Comparison of ENCODE assay signal across 29 cellular contexts in the genomic region with DNA sequence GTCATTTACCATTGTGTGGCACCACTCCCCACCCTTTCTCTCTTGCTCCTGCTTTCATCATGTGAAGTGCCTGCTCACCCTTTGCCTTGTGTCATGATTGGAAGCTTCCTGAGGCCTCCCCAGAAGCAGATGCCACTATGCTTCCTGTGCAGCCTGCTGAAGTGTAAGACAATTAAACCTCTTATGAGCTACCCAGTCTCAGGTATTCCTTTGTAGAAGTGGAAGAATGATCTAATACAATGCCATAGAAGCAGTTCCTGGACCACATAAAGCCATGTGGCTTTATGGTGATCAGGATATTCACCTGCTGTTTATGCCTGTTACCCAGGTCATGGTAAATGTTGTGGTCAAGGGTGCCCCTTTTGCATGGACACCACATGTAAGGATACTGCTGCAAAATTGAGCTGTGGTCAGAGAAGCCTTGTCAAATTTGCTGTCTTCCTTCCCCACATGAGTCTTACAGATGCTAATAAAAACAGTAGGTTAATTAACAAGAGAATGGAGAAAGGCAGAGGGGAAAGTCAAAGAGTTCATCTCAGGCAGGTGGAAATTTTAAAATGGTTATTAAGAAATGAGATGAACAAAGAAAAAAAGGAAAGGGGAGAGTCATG.
"Had no signal": no experiment of that assay in that cellular context is flagged by ENCODE, and none has a peak within 500 bp of the region (broad histone marks: within the 10 kb centered on the region; RNA-seq: fewer than 3 reads in every experiment).

No MANE protein-coding gene starts in this region.

- H3K4me3 Mint-ChIP-seq: activated CD4-positive, alpha-beta T cell treated with anti-CD3 and anti-CD28 coated beads for 36 hours; activated CD4-positive, alpha-beta T cell treated with anti-CD3 and anti-CD28 coated beads, Interleukin-2, amount 10 ng/mL, durations not matched to agents 7 days and 5 days; activated CD8-positive, alpha-beta T cell treated with anti-CD3 and anti-CD28 coated beads, Interleukin-2, amount 10 ng/mL, durations not matched to agents 7 days and 5 days; activated naive CD4-positive, alpha-beta T cell treated with anti-CD3 and anti-CD28 coated beads for 36 hours; activated T-cell treated with anti-CD3 and anti-CD28 coated beads, Interleukin-2, amount 50 U/mL, for 4 hours; activated T-helper 1 cell treated with anti-CD3 and anti-CD28 coated beads, Interleukin-12 subunit alpha, Interleukin-12 subunit beta, Interleukin-2, Interleukin-4 antibody, amounts not matched to agents 30 ng/mL and 10 ng/mL and 1 ng/mL, durations not matched to agents 14 hours and 24 hours and 36 hours; T-helper 1 cell treated with Interleukin-12 subunit alpha and Interleukin-12 subunit beta and Interleukin-4 antibody, amounts not matched to agents 30 μg/mL and 1 μg/mL, for 36 hours; T-helper 2 cell treated with Interferon-gamma antibody and Interleukin-4, amounts not matched to agents 5 μg/mL and 100 μg/mL, for 36 hours had no signal

- H3K9me3 ChIP-seq: adrenal gland, body of pancreas, breast epithelium, SJSA1, SK-N-SH had no signal

- H3K27ac ChIP-seq: adrenal gland, body of pancreas, breast epithelium, SJSA1 had no signal

- H3K9me3 Mint-ChIP-seq: activated naive CD4-positive, alpha-beta T cell treated with anti-CD3 and anti-CD28 coated beads for 36 hours; activated T-cell treated with anti-CD3 and anti-CD28 coated beads, Interleukin-2, amount 50 U/mL, for 4 hours had no signal

- H3K4me3 ChIP-seq: adrenal gland, body of pancreas, breast epithelium, SJSA1 had no signal

- DNase-seq: activated CD4-positive, alpha-beta T cell treated with anti-CD3 and anti-CD28 coated beads for 36 hours; activated CD4-positive, alpha-beta T cell treated with anti-CD3 and anti-CD28 coated beads, Interleukin-2, amount 10 ng/mL, durations not matched to agents 7 days and 5 days; activated CD4-positive, alpha-beta T cell treated with anti-CD3 and anti-CD28 coated beads, Interleukin-2, amount 50 U/mL, for 48 hours; activated CD8-positive, alpha-beta T cell treated with anti-CD3 and anti-CD28 coated beads, Interleukin-2, amount 10 ng/mL, durations not matched to agents 7 days and 5 days; activated gamma-delta T cell treated with Interleukin-2 at 50 U/mL for 16 hours; activated naive CD4-positive, alpha-beta T cell treated with anti-CD3 and anti-CD28 coated beads for 36 hours; activated T-cell treated with anti-CD3 and anti-CD28 coated beads, Interleukin-2, amount 50 U/mL, for 4 hours; adrenal gland; body of pancreas; NCI-H1105; NCI-H1417 treated with DMSO at 0.1 percent for 48 hours; NCI-H187 treated with DMSO at 0.1 percent for 48 hours; NCI-H2081; NCI-H226; NCI-H446 treated with DMSO at 0.1 percent for 48 hours; NCI-H524; NCI-H69; NCI-H82; RPMI8226; SHP77 treated with DMSO at 0.1 percent for 48 hours; SK-N-SH had no signal

- H3K9ac ChIP-seq: SK-N-SH had no signal

- H3K27me3 Mint-ChIP-seq: activated CD4-positive, alpha-beta T cell treated with anti-CD3 and anti-CD28 coated beads for 36 hours; activated CD4-positive, alpha-beta T cell treated with anti-CD3 and anti-CD28 coated beads, Interleukin-2, amount 10 ng/mL, durations not matched to agents 7 days and 5 days had no signal

- H3K27ac Mint-ChIP-seq: activated CD4-positive, alpha-beta T cell treated with anti-CD3 and anti-CD28 coated beads for 36 hours; activated CD4-positive, alpha-beta T cell treated with anti-CD3 and anti-CD28 coated beads, Interleukin-2, amount 10 ng/mL, durations not matched to agents 7 days and 5 days; activated CD8-positive, alpha-beta T cell treated with anti-CD3 and anti-CD28 coated beads, Interleukin-2, amount 10 ng/mL, durations not matched to agents 7 days and 5 days; activated naive CD4-positive, alpha-beta T cell treated with anti-CD3 and anti-CD28 coated beads for 36 hours; activated T-helper 1 cell treated with anti-CD3 and anti-CD28 coated beads, Interleukin-12 subunit alpha, Interleukin-12 subunit beta, Interleukin-2, Interleukin-4 antibody, amounts not matched to agents 30 ng/mL and 10 ng/mL and 1 ng/mL, durations not matched to agents 14 hours and 24 hours and 36 hours; T-helper 1 cell treated with Interleukin-12 subunit alpha and Interleukin-12 subunit beta and Interleukin-4 antibody, amounts not matched to agents 30 μg/mL and 1 μg/mL, for 36 hours; T-helper 2 cell treated with Interferon-gamma antibody and Interleukin-4, amounts not matched to agents 5 μg/mL and 100 μg/mL, for 36 hours had no signal

- H3K4me1 Mint-ChIP-seq: activated CD4-positive, alpha-beta T cell treated with anti-CD3 and anti-CD28 coated beads, Interleukin-2, amount 10 ng/mL, durations not matched to agents 7 days and 5 days had no signal

- H3K27me3 ChIP-seq: adrenal gland, body of pancreas, breast epithelium, SJSA1 had no signal

- ATAC-seq: activated CD4-positive, alpha-beta T cell treated with anti-CD3 and anti-CD28 coated beads for 36 hours; activated CD4-positive, CD25-positive, alpha-beta regulatory T cell treated with anti-CD3 and anti-CD28 coated beads, Interleukin-2, amount 50 U/mL, for 24 hours; activated CD8-positive, alpha-beta T cell treated with anti-CD3 and anti-CD28 coated beads, Interleukin-2, amount 10 ng/mL, durations not matched to agents 7 days and 5 days; activated naive CD4-positive, alpha-beta T cell treated with anti-CD3 and anti-CD28 coated beads, Interleukin-2, amount 50 U/mL, for 72 hours; activated T-cell treated with anti-CD3 and anti-CD28 coated beads, Interleukin-2, amount 50 U/mL, for 4 hours; body of pancreas; Panc1 had no signal

- H3K4me1 ChIP-seq: adrenal gland, body of pancreas, breast epithelium, SJSA1 had no signal

- H3K36me3 ChIP-seq: adrenal gland, breast epithelium, SJSA1 had no signal
